8 cellular contexts compared by ENCODE assay signal in genomic region chr15:98421419-98422085, GRCh38.
DNase-seq lines count a peak whose midpoint lies in the region; ATAC-seq, FAIRE-seq and TF ChIP-seq lines count a peak whose summit lies in the region.

No MANE protein-coding gene starts in this region.

- peak; percentile 39 for DNase-seq in Caki2 (ENCODE audit: low read depth)
- DNase-seq in HuH-7 (ENCODE audit: low spot score): peak; percentile 90
- peak; percentile 43 for DNase-seq in T-helper 2 cell treated with Interferon-gamma antibody and Interleukin-4, amounts not matched to agents 5 μg/mL and 100 μg/mL, for 36 hours (ENCODE audit: low spot score)
- no peak for DNase-seq in GM12878 (ENCODE audit: low read depth, low spot score)
- peak; percentile 89 for DNase-seq in spleen

- no peak for TF ChIP-seq EP300 in GM12878 (IDR thresholded peaks at IDR 0.05; ENCODE audit: borderline replicate concordance in 1 of 2, control insufficient read depth in 1 of 2, low read depth in 2 of 2, low read length in 2 of 2)

- peak; percentile 84 for ATAC-seq in GM21367 (IDR thresholded peaks at IDR 0.05; ENCODE audit: unreplicated experiment)
- peak; percentile 95 for ATAC-seq in GM12878
- no peak for ATAC-seq in GM19324 (IDR thresholded peaks at IDR 0.05; ENCODE audit: low FRiP score, unreplicated experiment)

- no peak overlapping the region for H3K4me3 ChIP-seq in GM12878
- peak overlapping the region; percentile 38; the same call in 1 of the 2 replicates for H3K4me3 ChIP-seq in iPS-18c (ENCODE audit: insufficient read depth, low read depth, low read length)
- H3K4me3 ChIP-seq in spleen: peak overlapping the region in 3 of 8 donors; percentile 10 to 50 (median 19)

- H3K9ac ChIP-seq in GM12878 (ENCODE audit: control insufficient read depth, insufficient read depth, low read length): no peak overlapping the region

- no peak overlapping the region for H3K4me3 Mint-ChIP-seq in T-helper 2 cell treated with Interferon-gamma antibody and Interleukin-4, amounts not matched to agents 5 μg/mL and 100 μg/mL, for 36 hours

- H3K36me3 Mint-ChIP-seq in T-helper 2 cell treated with Interferon-gamma antibody and Interleukin-4, amounts not matched to agents 5 μg/mL and 100 μg/mL, for 36 hours (ENCODE audit: low read depth): no peaks in the 10 kb centered on the region

- SMC1A ChIA-PET in GM12878 (lab: Charles Lee; ENCODE audit: uncharacterized antibody, unreplicated experiment): interaction anchor here (1.2 to 1.4 kb wide), 2 partner anchors 110 to 113 kb away, joined by 4 to 6 read pairs; no protein-coding TSS in a partner anchor

- H3K36me3 ChIP-seq in GM12878 (ENCODE audit: control insufficient read depth in 2 of 2, insufficient read depth in 2 of 2, low read length in 1 of 2) (no peaks in the 10 kb centered on the region), spleen (no peaks in the 10 kb centered on the region)

- RAD21 ChIA-PET in GM12878 (lab: Charles Lee; ENCODE audit: unreplicated experiment): interaction anchor here (1.1 to 2.8 kb wide), 2 partner anchors 110 kb away, joined by 5 to 15 read pairs; no protein-coding TSS in a partner anchor

- peak; percentile 77 for TF ChIP-seq RAD21 in GM12878 (IDR thresholded peaks at IDR 0.05; ENCODE audit: insufficient read depth, low read depth, low read length)

- no peak for FAIRE-seq in GM12878 (lab: Jason Lieb, UNC)

- H3K79me2 ChIP-seq in GM12878 (ENCODE audit: control insufficient read depth, insufficient read depth, low read length): no peaks in the 10 kb centered on the region

- H3K9me3 Mint-ChIP-seq in T-helper 2 cell treated with Interferon-gamma antibody and Interleukin-4, amounts not matched to agents 5 μg/mL and 100 μg/mL, for 36 hours: no peaks in the 10 kb centered on the region

- no peak overlapping the region for H3K27ac ChIP-seq in GM12878 (ENCODE audit: control insufficient read depth, insufficient read depth)
- H3K27ac ChIP-seq in spleen: no peak overlapping the region

- BruUV-seq in GM12878 (replicated peaks; lab: Mats Ljungman, UMichigan): no TSS peak

- CTCF ChIA-PET in GM12878 (lab: Yijun Ruan, JAX): interaction anchor here (1.1 to 1.7 kb wide), 4 partner anchors 11 to 526 kb away, joined by 3 to 25 read pairs (median 4); no protein-coding TSS in a partner anchor

- TF ChIP-seq POLR2A in GM12878 (IDR thresholded peaks at IDR 0.05; ENCODE audit: low read depth, low read length) (no peak), spleen (IDR thresholded peaks at IDR 0.05) (no peak)

- H3K4me1 Mint-ChIP-seq in T-helper 2 cell treated with Interferon-gamma antibody and Interleukin-4, amounts not matched to agents 5 μg/mL and 100 μg/mL, for 36 hours (ENCODE audit: low read depth): no peaks in the 10 kb centered on the region

- TF ChIP-seq CTCF in GM12878 (IDR thresholded peaks at IDR 0.05 in 2 of 3, conservative IDR thresholded peaks at IDR 0.05 in 1 of 3; ENCODE audit: control insufficient read depth in 2 of 3, extremely low read depth in 1 of 3, insufficient read depth in 1 of 3, low read depth in 3 of 3, low read length in 3 of 3) (peak; percentile 83 to 94 (median 87)), spleen (IDR thresholded peaks at IDR 0.05 in 8 of 11, conservative IDR thresholded peaks at IDR 0.05 in 3 of 11) (peak; percentile 79 to 97 (median 96))

- POLR2A ChIA-PET in GM12878 (lab: Charles Lee): no interaction called here

- H2AFZ ChIP-seq in GM12878 (ENCODE audit: control insufficient read depth, low read depth, low read length): peak overlapping the region; percentile 15; the same call in 1 of the 2 replicates

- peaks cover 0 to 6% of the 10 kb centered on the region in 2 experiments; a peak in 3 of 4 replicates for H3K27me3 ChIP-seq in GM12878 (replicated peaks in 1 of 2; ENCODE audit: control insufficient read depth in 2 of 2, insufficient read depth in 2 of 2, low read length in 1 of 2)
- H3K27me3 ChIP-seq in spleen (replicated peaks in 1 of 7): peaks cover 0 to 83% (median 26%) of the 10 kb centered on the region in 7 donors

- no peaks in the 10 kb centered on the region for H4K20me1 ChIP-seq in GM12878 (ENCODE audit: control insufficient read depth, insufficient read depth)

- intact Hi-C loops in GM12878 (cut with micrococcal nuclease; ENCODE audit: unreplicated experiment) (loop anchor here (1.0 to 5.0 kb wide), 3 partner anchors 110 to 514 kb away; no protein-coding TSS in a partner anchor), spleen (cut with DNase I; ENCODE audit: low total_unique reads) (loop anchor here (5.0 kb wide), 1 partner anchor 109 kb away; no protein-coding TSS in a partner anchor)

- H3K4me1 ChIP-seq in GM12878 (ENCODE audit: control insufficient read depth, insufficient read depth, low read length) (no peaks in the 10 kb centered on the region), spleen (peaks cover 6 to 18% (median 15%) of the 10 kb centered on the region in 6 donors)

- H3K9me3 ChIP-seq in GM12878 (replicated peaks; ENCODE audit: control insufficient read depth, insufficient read depth, low read length): no peaks in the 10 kb centered on the region
- H3K9me3 ChIP-seq in iPS-18c (ENCODE audit: control insufficient read depth, insufficient read depth, low read length): peaks cover 2% of the 10 kb centered on the region
- no peaks in the 10 kb centered on the region for H3K9me3 ChIP-seq in spleen

- H3K4me2 ChIP-seq in GM12878 (ENCODE audit: control insufficient read depth, insufficient read depth): no peak overlapping the region

- in situ Hi-C loops in Caki2 (cut with HindIII; ENCODE audit: low pct_unique_long_range_greater_than_20kb, low sequenced_read_pairs): no loop called here
- in situ Hi-C loops in GM12878 (cut with MboI): loop anchor here (5.0 to 10.0 kb wide), 2 partner anchors 104 to 517 kb away; no protein-coding TSS in a partner anchor

- H3K27me3 Mint-ChIP-seq in T-helper 2 cell treated with Interferon-gamma antibody and Interleukin-4, amounts not matched to agents 5 μg/mL and 100 μg/mL, for 36 hours (ENCODE audit: low read depth): peaks cover 39% of the 10 kb centered on the region

- H3K27ac Mint-ChIP-seq in T-helper 2 cell treated with Interferon-gamma antibody and Interleukin-4, amounts not matched to agents 5 μg/mL and 100 μg/mL, for 36 hours: no peak overlapping the region

- WGBS in GM12878 (ENCODE audit: insufficient coverage, insufficient replicate concordance, low lambda C conversion rate, missing lambda C conversion rate): 10% methylated on average over 60 of the region's 60 CpGs
- 4 to 6% (median 5%) methylated on average over 33 to 60 of the region's 60 CpGs for WGBS in spleen, 5 donors

TF ChIP-seq in GM12878, 131 proteins besides CTCF, POLR2A, EP300 and RAD21:
- no peak for TF ChIP-seq RCOR1 (conservative IDR thresholded peaks at IDR 0.05; ENCODE audit: low read depth, low read length)
- TF ChIP-seq FOXK2 (IDR thresholded peaks at IDR 0.05): no peak
- no peak for TF ChIP-seq IRF4 (IDR thresholded peaks at IDR 0.05; ENCODE audit: low read depth, low read length)
- TF ChIP-seq IRF5 (IDR thresholded peaks at IDR 0.05; ENCODE audit: borderline replicate concordance): no peak
- TF ChIP-seq MLLT1 (IDR thresholded peaks at IDR 0.05): no peak
- TF ChIP-seq LARP7 (IDR thresholded peaks at IDR 0.05): 0 out of 2 replicates have a peak, but pooled peaks have one; percentile 74
- TF ChIP-seq MEF2A (IDR thresholded peaks at IDR 0.05; ENCODE audit: insufficient read depth, low read depth, low read length): no peak
- peak; percentile 52 for TF ChIP-seq SMC3 (IDR thresholded peaks at IDR 0.05; ENCODE audit: borderline replicate concordance, low read length)
- no peak for TF ChIP-seq PML (IDR thresholded peaks at IDR 0.05; ENCODE audit: low read length)
- TF ChIP-seq RBBP5 (conservative IDR thresholded peaks at IDR 0.05): no peak
- peak in 1 of 2 experiments; percentile 9; a peak in 1 of 4 replicates for TF ChIP-seq BHLHE40 (IDR thresholded peaks at IDR 0.05; ENCODE audit: borderline replicate concordance in 1 of 2, low read depth in 2 of 2, low read length in 1 of 2)
- TF ChIP-seq USF2 (IDR thresholded peaks at IDR 0.05; ENCODE audit: borderline replicate concordance, low read depth, low read length): no peak
- no peak for TF ChIP-seq HCFC1 (IDR thresholded peaks at IDR 0.05; ENCODE audit: low read length)
- no peak for TF ChIP-seq CHD2 (IDR thresholded peaks at IDR 0.05; ENCODE audit: borderline replicate concordance, low read depth, low read length)
